8 cellular contexts compared by ENCODE assay signal in genomic region chr7:7424151-7424873, GRCh38.
A peak's percentile ranks its signal among the peaks of the same experiment; 100 is the strongest.
DNase-seq lines count a peak whose midpoint lies in the region; ATAC-seq and TF ChIP-seq lines count a peak whose summit lies in the region.

No MANE protein-coding gene starts in this region.

- no peak overlapping the region for H3K9ac ChIP-seq in H9 (ENCODE audit: extremely low read depth, insufficient read length, low read length)
- no peak overlapping the region for H3K9ac ChIP-seq in trophoblast cell (ENCODE audit: low read length)

- no peaks in the 10 kb centered on the region for H4K20me1 ChIP-seq in H9 (ENCODE audit: control insufficient read depth, insufficient read depth, insufficient read length)

- H3K4me3 ChIP-seq in LNCaP clone FGC (ENCODE audit: low read depth, low read length) = peak overlapping the region; percentile 30; the same call in 1 of the 2 replicates
- H3K4me3 ChIP-seq in trophoblast cell (ENCODE audit: low read depth, low read length) = no peak overlapping the region

- H4K91ac ChIP-seq in H9 (ENCODE audit: insufficient read length, low read depth, low read length) = no peak overlapping the region
- no peak overlapping the region for H4K91ac ChIP-seq in trophoblast cell (ENCODE audit: low read depth, low read length)

- H2BK20ac ChIP-seq in H9 (ENCODE audit: low read depth, low read length, poor library complexity, severe bottlenecking) = no peak overlapping the region

- H3K27me3 ChIP-seq in H9 (ENCODE audit: insufficient read depth, low read length) = no peaks in the 10 kb centered on the region
- no peaks in the 10 kb centered on the region for H3K27me3 ChIP-seq in trophoblast cell (ENCODE audit: insufficient read depth, low read length)

- H3T11ph ChIP-seq in H9 (ENCODE audit: low read length) = no peak overlapping the region

- H3K79me1 ChIP-seq in H9 (ENCODE audit: insufficient read depth, low read depth, low read length, poor library complexity, severe bottlenecking) (no peaks in the 10 kb centered on the region), trophoblast cell (ENCODE audit: low read length) (no peaks in the 10 kb centered on the region)

- no peak overlapping the region for H2BK15ac ChIP-seq in H9 (ENCODE audit: low read depth, low read length)

- no peak overlapping the region for H4K12ac ChIP-seq in trophoblast cell (ENCODE audit: low read depth, low read length)

- H3K4me1 ChIP-seq in H9 (ENCODE audit: insufficient read depth, low read length) (no peaks in the 10 kb centered on the region), trophoblast cell (ENCODE audit: control insufficient read depth in 1 of 2, insufficient read depth in 2 of 2, low read length in 2 of 2) (no peaks in the 10 kb centered on the region)

- H3K9me3 Mint-ChIP-seq in H9 = no peaks in the 10 kb centered on the region
- no peaks in the 10 kb centered on the region for H3K9me3 Mint-ChIP-seq in activated naive CD8-positive, alpha-beta T cell treated with anti-CD3 and anti-CD28 coated beads for 36 hours

- H3K36me3 Mint-ChIP-seq in H9 (ENCODE audit: insufficient read depth in 1 of 3, low read depth in 3 of 3) = no peaks in the 10 kb centered on the region
- no peaks in the 10 kb centered on the region for H3K36me3 Mint-ChIP-seq in activated naive CD8-positive, alpha-beta T cell treated with anti-CD3 and anti-CD28 coated beads for 36 hours

- DNase-seq in GM03348 (ENCODE audit: low spot score) (peak; percentile 69), H9 (peak; percentile 61), LNCaP clone FGC (ENCODE audit: low read depth) (peak; percentile 34), RKO (ENCODE audit: low spot score) (peak; percentile 86), Right ventricle myocardium superior (peak; percentile 54), trophoblast cell (peak; percentile 33 to 75), GF-D8 (lab: John Stamatoyannopoulos, UW) (no peak)
- DNase-seq in activated naive CD8-positive, alpha-beta T cell treated with anti-CD3 and anti-CD28 coated beads for 36 hours = peak; percentile 23

- H3K56ac ChIP-seq in H9 (ENCODE audit: insufficient read length, low read depth, low read length) = no peak overlapping the region

- no CpG with 5 or more reads among the region's 14 CpGs for WGBS in H9 (ENCODE audit: extremely low coverage, insufficient read length, low lambda C conversion rate)
- WGBS in trophoblast cell (ENCODE audit: extremely low coverage, insufficient coverage, insufficient read length) = no CpG with 5 or more reads among the region's 14 CpGs

- H2BK5ac ChIP-seq in H9 (ENCODE audit: insufficient read length, low read length) = no peak overlapping the region
- H2BK5ac ChIP-seq in trophoblast cell (ENCODE audit: low read depth, low read length, poor library complexity) = no peak overlapping the region

- no peak overlapping the region for H3K4me3 Mint-ChIP-seq in H9
- H3K4me3 Mint-ChIP-seq in activated naive CD8-positive, alpha-beta T cell treated with anti-CD3 and anti-CD28 coated beads for 36 hours = peak overlapping the region; percentile 68

- ATAC-seq in Right ventricle myocardium superior (ENCODE audit: poor library complexity) = peak; percentile 94

- H3K4ac ChIP-seq in H9 (ENCODE audit: low read depth, low read length) (no peak overlapping the region), trophoblast cell (ENCODE audit: low read depth, low read length) (no peak overlapping the region)

- intact Hi-C loops in Right ventricle myocardium superior (cut with DNase I) = no loop called here

- peaks cover 0 to 3% of the 10 kb centered on the region in 2 experiments; a peak in 2 of 4 replicates for H3K4me1 Mint-ChIP-seq in H9
- peaks cover 4% of the 10 kb centered on the region for H3K4me1 Mint-ChIP-seq in activated naive CD8-positive, alpha-beta T cell treated with anti-CD3 and anti-CD28 coated beads for 36 hours

- no peaks in the 10 kb centered on the region for H3K79me2 ChIP-seq in H9 (ENCODE audit: insufficient read depth, low read length)
- no peaks in the 10 kb centered on the region for H3K79me2 ChIP-seq in trophoblast cell (ENCODE audit: control insufficient read depth, insufficient read depth, low read length, poor library complexity)

- TF ChIP-seq CTCF in H9 (conservative IDR thresholded peaks at IDR 0.05) = peak; percentile 85
- TF ChIP-seq CTCF in LNCaP clone FGC (IDR thresholded peaks at IDR 0.05; ENCODE audit: control insufficient read depth, extremely low read depth, insufficient read depth) = peak; percentile 90

- H3K23ac ChIP-seq in H9 (ENCODE audit: insufficient read length, low read depth, low read length) (no peak overlapping the region), trophoblast cell (ENCODE audit: low read length) (no peak overlapping the region)

- H4K5ac ChIP-seq in H9 (ENCODE audit: insufficient read length, low read depth, low read length) = no peak overlapping the region

- H3K27ac Mint-ChIP-seq in H9 = no peak overlapping the region
- H3K27ac Mint-ChIP-seq in activated naive CD8-positive, alpha-beta T cell treated with anti-CD3 and anti-CD28 coated beads for 36 hours = no peak overlapping the region

- H3K9me3 ChIP-seq in H9 (ENCODE audit: control insufficient read depth, low read depth, low read length) (no peaks in the 10 kb centered on the region), trophoblast cell (ENCODE audit: insufficient read depth, low read depth, low read length) (no peaks in the 10 kb centered on the region)

- no peak overlapping the region for H3K4me2 ChIP-seq in H9 (ENCODE audit: insufficient read depth, insufficient read length, low read length)
- peak overlapping the region; percentile 46 for H3K4me2 ChIP-seq in trophoblast cell (ENCODE audit: low read length)

- H3K36me3 ChIP-seq in trophoblast cell (ENCODE audit: control insufficient read depth in 1 of 2, insufficient read depth in 2 of 2, low read length in 2 of 2) = no peaks in the 10 kb centered on the region

- H2BK12ac ChIP-seq in H9 (ENCODE audit: insufficient read length, low read depth, low read length) = no peak overlapping the region
- no peak overlapping the region for H2BK12ac ChIP-seq in trophoblast cell (ENCODE audit: low read length)

- H2BK120ac ChIP-seq in H9 (ENCODE audit: low read depth, low read length, poor library complexity, severe bottlenecking) = no peak overlapping the region
- H2BK120ac ChIP-seq in trophoblast cell (ENCODE audit: insufficient read depth, low read length, poor library complexity) = no peak overlapping the region

- H3K23me2 ChIP-seq in H9 (ENCODE audit: insufficient read length, low read depth, low read length, poor library complexity, severe bottlenecking) = no peaks in the 10 kb centered on the region

- H3K18ac ChIP-seq in H9 (ENCODE audit: insufficient read length, low read depth, low read length) (no peak overlapping the region), trophoblast cell (ENCODE audit: low read length) (no peak overlapping the region)

- H3K14ac ChIP-seq in H9 (ENCODE audit: insufficient read depth, low read length) = no peak overlapping the region
- H3K14ac ChIP-seq in trophoblast cell (ENCODE audit: low read length) = no peak overlapping the region

- H3K27ac ChIP-seq in H9 (ENCODE audit: insufficient read length, low read depth, low read length) (no peak overlapping the region), trophoblast cell (ENCODE audit: low read depth, low read length) (no peak overlapping the region)

- H4K8ac ChIP-seq in H9 (replicated peaks; ENCODE audit: insufficient read length, low read depth, low read length) (no peak overlapping the region), trophoblast cell (ENCODE audit: low read depth, low read length) (no peak overlapping the region)

- H2AK5ac ChIP-seq in H9 (ENCODE audit: insufficient read length, low read length) (no peak overlapping the region), trophoblast cell (ENCODE audit: low read length) (no peak overlapping the region)

- H2AFZ ChIP-seq in H9 (ENCODE audit: low read length) (no peak overlapping the region), trophoblast cell (ENCODE audit: insufficient read depth, low read length, poor library complexity) (no peak overlapping the region)

- H3K27me3 Mint-ChIP-seq in H9 (ENCODE audit: low read depth) = no peaks in the 10 kb centered on the region
- no peaks in the 10 kb centered on the region for H3K27me3 Mint-ChIP-seq in activated naive CD8-positive, alpha-beta T cell treated with anti-CD3 and anti-CD28 coated beads for 36 hours
